ENCODE assay signal across 8 cellular contexts in the genomic region with DNA sequence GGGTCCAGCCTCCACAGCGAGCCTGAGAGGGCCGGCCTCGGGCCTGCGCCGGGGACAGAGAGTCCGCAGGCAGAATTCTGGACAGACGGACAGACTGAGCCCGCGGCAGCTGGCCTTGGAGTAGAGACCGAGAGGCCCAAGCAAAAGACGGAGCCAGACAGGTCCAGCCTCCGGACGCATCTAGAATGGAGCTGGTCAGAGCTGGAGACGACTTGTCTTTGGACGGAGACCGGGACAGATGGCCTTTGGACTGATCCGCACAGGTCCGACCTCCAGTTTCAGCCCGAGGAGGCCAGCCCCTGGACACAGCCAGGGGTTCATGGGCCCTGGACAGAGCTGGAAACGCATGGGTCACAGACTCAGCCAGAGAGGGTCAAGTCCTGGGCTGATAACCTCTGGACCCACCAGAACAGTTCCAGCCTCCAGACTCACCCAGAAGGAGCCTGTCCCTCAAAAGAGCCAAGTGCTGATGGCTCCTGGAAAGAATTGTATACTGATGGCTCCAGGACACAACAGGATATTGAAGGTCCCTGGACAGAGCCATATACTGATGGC. TPM values are rescaled to one million over a fixed set of nuclear protein-coding genes. Genes with fewer than 3 reads are reported as not detected.
DNase-seq lines count a peak whose midpoint lies in the region; ATAC-seq and TF ChIP-seq lines count a peak whose summit lies in the region.

No MANE protein-coding gene starts in this region.

- WGBS in upper lobe of left lung, 2 donors, result 1 to 3% methylated on average over 11 to 15 of the region's 20 CpGs

- TF ChIP-seq CTCF in C4-2B (conservative IDR thresholded peaks at IDR 0.05) (no peak), brain (conservative IDR thresholded peaks at IDR 0.05) (peak in 1 of 2 experiments; percentile 11), lower lobe of right lung (IDR thresholded peaks at IDR 0.05) (no peak), upper lobe of left lung (IDR thresholded peaks at IDR 0.05) (peak in 4 of 6 experiments; percentile 3 to 25 (median 6))

- H3K27ac ChIP-seq in C4-2B (peak overlapping the region; percentile 92), lower lobe of right lung (peak overlapping the region; percentile 99), upper lobe of left lung (peak overlapping the region; percentile 98 to 99 (median 98))

- peak; percentile 33 for DNase-seq in HS-27A (ENCODE audit: low read depth)
- no peak for DNase-seq in lower lobe of right lung
- DNase-seq in upper lobe of left lung, result peak in 1 of 2 donors; percentile 44
- no peak for DNase-seq in epidermal melanocyte (ENCODE audit: insufficient read length, low spot score)

- H3K4me3 Mint-ChIP-seq in brain, result peak overlapping the region; percentile 93 to 99 (median 96)

- TF ChIP-seq EP300 in upper lobe of left lung (IDR thresholded peaks at IDR 0.05), result no peak

- TF ChIP-seq POLR2A in upper lobe of left lung (IDR thresholded peaks at IDR 0.05), result peak in 1 of 4 donors; percentile 74

- H3K27ac Mint-ChIP-seq in brain, result peak overlapping the region; percentile 80 to 99 (median 92)

- peaks cover 31% of the 10 kb centered on the region for H3K36me3 Mint-ChIP-seq in brain

- peaks cover 9% of the 10 kb centered on the region for H3K36me3 ChIP-seq in lower lobe of right lung
- H3K36me3 ChIP-seq in upper lobe of left lung, result peaks cover 0 to 14% (median 0%) of the 10 kb centered on the region in 4 donors

- no peaks in the 10 kb centered on the region for H3K9me3 ChIP-seq in lower lobe of right lung
- H3K9me3 ChIP-seq in upper lobe of left lung, result no peaks in the 10 kb centered on the region

- ATAC-seq in lower lobe of right lung, result no peak
- no peak for ATAC-seq in upper lobe of left lung (ENCODE audit: low FRiP score in 2 of 2)
- no peak for ATAC-seq in HG02885 (IDR thresholded peaks at IDR 0.05; ENCODE audit: poor library complexity, unreplicated experiment)
- no peak for ATAC-seq in HG02870 (IDR thresholded peaks at IDR 0.05; ENCODE audit: unreplicated experiment)

- H3K27me3 Mint-ChIP-seq in brain, result peaks cover 12% of the 10 kb centered on the region

- H3K27me3 ChIP-seq in lower lobe of right lung (ENCODE audit: low read depth) (no peaks in the 10 kb centered on the region), upper lobe of left lung (no peaks in the 10 kb centered on the region)

- H3K9me3 Mint-ChIP-seq in brain, result no peaks in the 10 kb centered on the region

- H3K4me1 ChIP-seq in lower lobe of right lung (peaks cover 62% of the 10 kb centered on the region), upper lobe of left lung (peaks cover 43 to 79% (median 53%) of the 10 kb centered on the region in 4 donors)

- intact Hi-C loops in lower lobe of right lung (cut with DNase I), result no loop called here

- peak overlapping the region; percentile 90 for H3K4me3 ChIP-seq in lower lobe of right lung
- H3K4me3 ChIP-seq in upper lobe of left lung, result peak overlapping the region; percentile 75 to 90 (median 76)

- peaks cover 77% of the 10 kb centered on the region for H3K4me1 Mint-ChIP-seq in brain

RNA-seq across cellular contexts. Expression of gene ITPKC, which starts 0.5 kb away (rescaled TPM):
- 9.1 TPM for polyA plus RNA-seq in brain (ENCODE audit: insufficient read depth, low read depth, low replicate concordance)
- total RNA-seq in lower lobe of right lung (34.9 TPM), upper lobe of left lung (10 to 100 TPM; 38.4 to 76.0 (median 55.2) TPM)

RNA-seq across cellular contexts. Expression of gene COQ8B, which starts 0.7 kb away (rescaled TPM):
- polyA plus RNA-seq in brain (ENCODE audit: insufficient read depth, low read depth, low replicate concordance), result 36.4 TPM
- total RNA-seq in lower lobe of right lung (43.9 TPM), upper lobe of left lung (100 to 1,000 TPM in 2 of 6 donors, 10 to 100 TPM in 4; 46.2 to 142 (median 65.4) TPM)

RNA-seq across cellular contexts. Expression of gene NUMBL, which starts 27.0 kb away (rescaled TPM):
- polyA plus RNA-seq in brain (ENCODE audit: insufficient read depth, low read depth, low replicate concordance), result 27.2 TPM
- total RNA-seq in lower lobe of right lung, result 17.7 TPM
- 100 to 1,000 TPM in 1 of 6 donors, 10 to 100 TPM in 5; 18.0 to 133 (median 23.8) TPM for total RNA-seq in upper lobe of left lung

RNA-seq across cellular contexts. Expression of gene ACTMAP, which starts 32.9 kb away (rescaled TPM):
- polyA plus RNA-seq in brain (ENCODE audit: insufficient read depth, low read depth, low replicate concordance), result 20.5 TPM
- total RNA-seq in lower lobe of right lung (17.6 TPM), upper lobe of left lung (10 to 100 TPM; 16.0 to 28.4 (median 21.5) TPM)

RNA-seq across cellular contexts. Expression of gene SNRPA, which starts 33.6 kb away (rescaled TPM):
- polyA plus RNA-seq in brain (ENCODE audit: insufficient read depth, low read depth, low replicate concordance), result 96.2 TPM
- total RNA-seq in lower lobe of right lung (44.8 TPM), upper lobe of left lung (10 to 100 TPM; 32.4 to 90.1 (median 55.3) TPM)

Comparison
In these comparisons a context has a peak if more than half of its experiments do, and no peak if none do; other contexts are left out.
1. CTCF ChIP-seq: peak in upper lobe of left lung (4 of 6); none in C4-2B (single experiment) and lower lobe of right lung (single experiment).
2. Peak in every context shown above with its lines, with median percentiles within 50 percentile points of each other: H3K27ac ChIP-seq.